15 cellular contexts compared by ENCODE assay signal in the genomic region with DNA sequence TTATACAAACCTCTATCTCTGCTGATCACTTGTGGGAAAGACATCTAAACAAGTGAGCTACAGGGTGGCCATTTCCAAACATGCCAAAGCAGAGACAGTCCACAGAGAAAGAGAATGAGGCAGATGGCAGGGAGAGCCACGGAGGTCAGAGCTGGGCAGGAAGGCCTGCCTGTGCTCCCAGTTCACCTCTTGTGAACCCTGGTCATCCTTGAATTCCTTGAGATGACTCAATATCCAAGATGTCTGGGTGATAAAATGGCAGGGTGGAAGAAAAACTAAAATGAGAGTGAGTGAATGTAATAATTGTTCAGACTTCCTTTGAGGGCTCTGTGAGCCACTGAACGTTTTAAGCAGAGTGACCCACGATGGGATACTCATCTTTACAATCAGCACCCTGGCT.
"Had no signal": no experiment of that assay in that cellular context is flagged by ENCODE, and none has a peak within 500 bp of the region (broad histone marks: within the 10 kb centered on the region; RNA-seq: fewer than 3 reads in every experiment).

No MANE protein-coding gene starts in this region.

- DNase-seq: activated CD4-positive, alpha-beta memory T cell treated with anti-CD3 and anti-CD28 coated beads for 36 hours; activated CD4-positive, alpha-beta T cell treated with anti-CD3 and anti-CD28 coated beads for 36 hours; activated CD8-positive, alpha-beta memory T cell treated with anti-CD3 and anti-CD28 coated beads, Interleukin-2, amount 10 ng/mL, durations not matched to agents 7 days and 5 days; activated naive CD4-positive, alpha-beta T cell treated with anti-CD3 and anti-CD28 coated beads for 36 hours; activated naive CD8-positive, alpha-beta T cell treated with anti-CD3 and anti-CD28 coated beads, Interleukin-2, amount 50 U/mL, for 24 hours; activated T-cell treated with anti-CD3 and anti-CD28 coated beads, Interleukin-2, amount 50 U/mL, for 1 hour; dermis blood vessel endothelial cell; effector memory CD8-positive, alpha-beta T cell; foreskin melanocyte; head of caudate nucleus; immature natural killer cell; left cardiac atrium; naive B cell; posterior cingulate gyrus; WERI-Rb-1 had no signal
